ENCODE assay signal across 13 cellular contexts in genomic region chr5:55604611-55605067, GRCh38.
DNase-seq lines count a peak whose midpoint lies in the region; ATAC-seq and TF ChIP-seq lines count a peak whose summit lies in the region.
"Had no signal": no experiment of that assay in that cellular context is flagged by ENCODE, and none has a peak within 500 bp of the region (broad histone marks: within the 10 kb centered on the region; RNA-seq: fewer than 3 reads in every experiment).

No MANE protein-coding gene starts in this region.

- DNase-seq in MCF 10A (ENCODE audit: unreplicated experiment) (peak; percentile 9), breast epithelium (ENCODE audit: low spot score in 2 of 2) (no peak), NCI-H1436 (lab: John Stamatoyannopoulos, UW) (no peak)
- DNase-seq: 8988T; activated CD4-positive, alpha-beta T cell treated with anti-CD3 and anti-CD28 coated beads, Interleukin-2, amount 50 U/mL, for 4 hours; body of pancreas; islet precursor cell; NCI-H1105 had no signal

- H3K36me3 ChIP-seq in breast epithelium (no peaks in the 10 kb centered on the region), mucosa of rectum (ENCODE audit: control insufficient read depth in 2 of 2, insufficient read depth in 2 of 2, low read length in 2 of 2) (no peaks in the 10 kb centered on the region), urinary bladder (ENCODE audit: insufficient read depth) (no peaks in the 10 kb centered on the region)

- no peaks in the 10 kb centered on the region for H3K27me3 ChIP-seq in breast epithelium
- no peaks in the 10 kb centered on the region for H3K27me3 ChIP-seq in mucosa of rectum (ENCODE audit: control insufficient read depth in 2 of 2, insufficient read depth in 2 of 2, low read length in 2 of 2)
- H3K27me3 ChIP-seq: body of pancreas had no signal

- no peak for ATAC-seq in GM21576 (IDR thresholded peaks at IDR 0.05; ENCODE audit: unreplicated experiment)
- no peak for ATAC-seq in GM19397 (IDR thresholded peaks at IDR 0.05; ENCODE audit: unreplicated experiment)
- ATAC-seq: body of pancreas had no signal

- H3K4me1 ChIP-seq in breast epithelium (peaks cover 11 to 14% of the 10 kb centered on the region in 2 donors), mucosa of rectum (ENCODE audit: control insufficient read depth in 2 of 2, insufficient read depth in 2 of 2, low read length in 2 of 2) (peaks cover 22 to 27% of the 10 kb centered on the region in 2 donors), urinary bladder (ENCODE audit: insufficient read depth) (no peaks in the 10 kb centered on the region)

- H3K27ac ChIP-seq in breast epithelium (peak overlapping the region in 1 of 2 donors; percentile 85), cingulate gyrus (ENCODE audit: low read depth, low read length) (peak overlapping the region; percentile 44), mucosa of rectum (ENCODE audit: low read depth in 2 of 2, low read length in 2 of 2) (peak overlapping the region; percentile 9 to 29), urinary bladder (ENCODE audit: low read depth) (peak overlapping the region; percentile 29)

- POLR2A ChIA-PET in MCF 10A (lab: Yijun Ruan, JAX), result no interaction called here

- H3K4me3 ChIP-seq in breast epithelium (no peak overlapping the region), mucosa of rectum (ENCODE audit: low read length in 2 of 2) (no peak overlapping the region), urinary bladder (ENCODE audit: low read depth, low read length) (no peak overlapping the region)
- H3K4me3 ChIP-seq: body of pancreas had no signal

- no peak overlapping the region for H3K9ac ChIP-seq in mucosa of rectum (ENCODE audit: low read depth in 1 of 2, low read length in 2 of 2)

- H3K9me3 Mint-ChIP-seq in MCF 10A (ENCODE audit: unreplicated experiment), result no peaks in the 10 kb centered on the region

- no peaks in the 10 kb centered on the region for H3K36me3 Mint-ChIP-seq in MCF 10A (ENCODE audit: insufficient read depth, unreplicated experiment)

- H3K27ac Mint-ChIP-seq in MCF 10A (ENCODE audit: low read depth, unreplicated experiment), result no peak overlapping the region

- H3K9me3 ChIP-seq in breast epithelium (no peaks in the 10 kb centered on the region), mucosa of rectum (ENCODE audit: control insufficient read depth in 2 of 2, low read length in 2 of 2) (no peaks in the 10 kb centered on the region)
- H3K9me3 ChIP-seq: body of pancreas had no signal

- H3K27me3 Mint-ChIP-seq in MCF 10A (ENCODE audit: insufficient read depth, unreplicated experiment), result no peaks in the 10 kb centered on the region

- no TSS peak for BruUV-seq in MCF 10A (replicated peaks; lab: Mats Ljungman, UMichigan)

- 82% methylated on average over 7 of the region's 7 CpGs for WGBS in urinary bladder

- no peak for TF ChIP-seq POLR2A in breast epithelium (IDR thresholded peaks at IDR 0.05)

- TF ChIP-seq CTCF in MCF 10A (IDR thresholded peaks at IDR 0.05; ENCODE audit: unreplicated experiment) (no peak), breast epithelium (IDR thresholded peaks at IDR 0.05) (no peak)

- intact Hi-C loops in MCF 10A (cut with micrococcal nuclease) (no loop called here), breast epithelium (cut with DNase I; ENCODE audit: low total_unique reads) (no loop called here)

- H3K4me1 Mint-ChIP-seq in MCF 10A (ENCODE audit: insufficient read depth, unreplicated experiment), result peaks cover 12% of the 10 kb centered on the region

- no peak overlapping the region for H3K4me3 Mint-ChIP-seq in MCF 10A (ENCODE audit: unreplicated experiment)

- CTCF ChIA-PET in MCF 10A (lab: Yijun Ruan, JAX), result no interaction called here
